Comparison of ENCODE assay signal across 2 cellular contexts in genomic region chr3:130968231-130968630, GRCh38.
TF ChIP-seq lines count a peak whose summit lies in the region.

No MANE protein-coding gene starts in this region.

TF ChIP-seq in IMR-90, 13 proteins besides CTCF, POLR2A, EP300 and RAD21:
- no peak for TF ChIP-seq MXI1 (IDR thresholded peaks at IDR 0.05; ENCODE audit: borderline replicate concordance, low read depth, low read length)
- no peak for TF ChIP-seq NFE2L2 (IDR thresholded peaks at IDR 0.05; ENCODE audit: low read depth, low read length)
- no peak for TF ChIP-seq RCOR1 (IDR thresholded peaks at IDR 0.05; ENCODE audit: insufficient replicate concordance, low read length)
- TF ChIP-seq, protein P1, sequence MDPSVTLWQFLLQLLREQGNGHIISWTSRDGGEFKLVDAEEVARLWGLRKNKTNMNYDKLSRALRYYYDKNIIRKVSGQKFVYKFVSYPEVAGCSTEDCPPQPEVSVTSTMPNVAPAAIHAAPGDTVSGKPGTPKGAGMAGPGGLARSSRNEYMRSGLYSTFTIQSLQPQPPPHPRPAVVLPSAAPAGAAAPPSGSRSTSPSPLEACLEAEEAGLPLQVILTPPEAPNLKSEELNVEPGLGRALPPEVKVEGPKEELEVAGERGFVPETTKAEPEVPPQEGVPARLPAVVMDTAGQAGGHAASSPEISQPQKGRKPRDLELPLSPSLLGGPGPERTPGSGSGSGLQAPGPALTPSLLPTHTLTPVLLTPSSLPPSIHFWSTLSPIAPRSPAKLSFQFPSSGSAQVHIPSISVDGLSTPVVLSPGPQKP (IDR thresholded peaks at IDR 0.05; ENCODE audit: borderline replicate concordance, low read depth, low read length), result no peak
- no peak for TF ChIP-seq USF2 (IDR thresholded peaks at IDR 0.05; ENCODE audit: low read depth, low read length)
- TF ChIP-seq BHLHE40 (IDR thresholded peaks at IDR 0.05; ENCODE audit: low read depth, low read length), result no peak
- no peak for TF ChIP-seq FOS (IDR thresholded peaks at IDR 0.05; ENCODE audit: low read depth, low read length)
- no peak for TF ChIP-seq RFX5 (IDR thresholded peaks at IDR 0.05; ENCODE audit: low read depth, low read length)
- no peak for TF ChIP-seq MAFK (IDR thresholded peaks at IDR 0.05; ENCODE audit: low read depth, low read length)
- TF ChIP-seq SMC3 (IDR thresholded peaks at IDR 0.05; ENCODE audit: low read depth, low read length), result no peak

TF ChIP-seq in K562, 482 proteins besides CTCF, POLR2A, EP300 and RAD21:
- TF ChIP-seq, protein P2, sequence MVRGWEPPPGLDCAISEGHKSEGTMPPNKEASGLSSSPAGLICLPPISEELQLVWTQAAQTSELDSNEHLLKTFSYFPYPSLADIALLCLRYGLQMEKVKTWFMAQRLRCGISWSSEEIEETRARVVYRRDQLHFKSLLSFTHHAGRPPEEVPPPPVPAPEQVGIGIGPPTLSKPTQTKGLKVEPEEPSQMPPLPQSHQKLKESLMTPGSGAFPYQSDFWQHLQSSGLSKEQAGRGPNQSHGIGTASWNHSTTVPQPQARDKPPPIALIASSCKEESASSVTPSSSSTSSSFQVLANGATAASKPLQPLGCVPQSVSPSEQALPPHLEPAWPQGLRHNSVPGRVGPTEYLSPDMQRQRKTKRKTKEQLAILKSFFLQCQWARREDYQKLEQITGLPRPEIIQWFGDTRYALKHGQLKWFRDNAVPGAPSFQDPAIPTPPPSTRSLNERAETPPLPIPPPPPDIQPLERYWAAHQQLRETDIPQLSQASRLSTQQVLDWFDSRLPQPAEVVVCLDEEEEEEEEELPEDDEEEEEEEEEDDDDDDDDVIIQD (CRISPR knock-in tag; IDR thresholded peaks at IDR 0.05), result no peak
- no peak for TF ChIP-seq USF2 (CRISPR knock-in tag; IDR thresholded peaks at IDR 0.05)
- TF ChIP-seq NFIC (IDR thresholded peaks at IDR 0.05), result no peak
- no peak for TF ChIP-seq ZBTB1 (CRISPR knock-in tag; IDR thresholded peaks at IDR 0.05; ENCODE audit: borderline replicate concordance, low read depth)
- no peak for TF ChIP-seq CREB1 (IDR thresholded peaks at IDR 0.05)
- no peak for TF ChIP-seq CREB1 (CRISPR knock-in tag; IDR thresholded peaks at IDR 0.05)
- TF ChIP-seq ZNF347 (CRISPR knock-in tag; IDR thresholded peaks at IDR 0.05; ENCODE audit: low read depth), result no peak
- TF ChIP-seq FOXJ3 (CRISPR knock-in tag; IDR thresholded peaks at IDR 0.05), result no peak
- TF ChIP-seq ARID1B (IDR thresholded peaks at IDR 0.05), result 0 out of 2 replicates have a peak, but pooled peaks have one; percentile 17
- TF ChIP-seq FOSL1 (tag; conservative IDR thresholded peaks at IDR 0.05), result peak; percentile 76
TF ChIP-seq in K562: peak in this region for 2.
